Comparison of ENCODE assay signal across 1 cellular context in the genomic region with DNA sequence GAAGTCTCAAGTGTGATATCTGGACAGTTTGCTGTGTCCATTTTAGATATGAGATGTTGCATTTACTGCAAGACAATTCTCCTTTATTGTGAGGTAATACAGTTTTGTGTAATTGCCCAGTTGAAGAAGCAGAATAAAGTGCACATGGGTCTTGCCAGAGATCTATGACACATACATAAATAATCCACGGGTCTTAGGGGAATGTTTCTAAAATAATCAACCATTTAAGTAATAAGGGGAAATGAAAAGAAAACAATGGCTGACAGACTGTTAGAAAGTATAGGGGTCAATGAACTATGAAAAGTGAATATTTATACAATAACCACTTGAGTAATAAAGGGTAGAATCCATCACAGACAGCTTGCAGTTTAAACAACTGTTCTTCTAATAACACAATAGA.
TF ChIP-seq lines count a peak whose summit lies in the region.

No MANE protein-coding gene starts in this region.

TF ChIP-seq in SK-N-SH, 30 proteins besides CTCF, POLR2A, EP300 and RAD21 (continued from another document):
- TF ChIP-seq, protein P1, sequence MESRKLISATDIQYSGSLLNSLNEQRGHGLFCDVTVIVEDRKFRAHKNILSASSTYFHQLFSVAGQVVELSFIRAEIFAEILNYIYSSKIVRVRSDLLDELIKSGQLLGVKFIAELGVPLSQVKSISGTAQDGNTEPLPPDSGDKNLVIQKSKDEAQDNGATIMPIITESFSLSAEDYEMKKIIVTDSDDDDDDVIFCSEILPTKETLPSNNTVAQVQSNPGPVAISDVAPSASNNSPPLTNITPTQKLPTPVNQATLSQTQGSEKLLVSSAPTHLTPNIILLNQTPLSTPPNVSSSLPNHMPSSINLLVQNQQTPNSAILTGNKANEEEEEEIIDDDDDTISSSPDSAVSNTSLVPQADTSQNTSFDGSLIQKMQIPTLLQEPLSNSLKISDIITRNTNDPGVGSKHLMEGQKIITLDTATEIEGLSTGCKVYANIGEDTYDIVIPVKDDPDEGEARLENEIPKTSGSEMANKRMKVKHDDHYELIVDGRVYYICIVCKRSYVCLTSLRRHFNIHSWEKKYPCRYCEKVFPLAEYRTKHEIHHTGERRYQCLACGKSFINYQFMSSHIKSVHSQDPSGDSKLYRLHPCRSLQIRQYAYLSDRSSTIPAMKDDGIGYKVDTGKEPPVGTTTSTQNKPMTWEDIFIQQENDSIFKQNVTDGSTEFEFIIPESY (IDR thresholded peaks at IDR 0.05; ENCODE audit: borderline replicate concordance, low read depth) = no peak
- TF ChIP-seq, protein P2, sequence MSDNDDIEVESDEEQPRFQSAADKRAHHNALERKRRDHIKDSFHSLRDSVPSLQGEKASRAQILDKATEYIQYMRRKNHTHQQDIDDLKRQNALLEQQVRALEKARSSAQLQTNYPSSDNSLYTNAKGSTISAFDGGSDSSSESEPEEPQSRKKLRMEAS (IDR thresholded peaks at IDR 0.05; ENCODE audit: low read depth) = no peak
- TF ChIP-seq TEAD4 (IDR thresholded peaks at IDR 0.05; ENCODE audit: borderline replicate concordance, insufficient read depth) (no peak), GABPA (IDR thresholded peaks at IDR 0.05; ENCODE audit: low read depth) (no peak), PBX3 (IDR thresholded peaks at IDR 0.05) (no peak), SMC3 (IDR thresholded peaks at IDR 0.05; ENCODE audit: low read depth, low read length) (no peak), ELF1 (IDR thresholded peaks at IDR 0.05) (no peak), NRF1 (IDR thresholded peaks at IDR 0.05; ENCODE audit: low read depth, low read length) (no peak), MEF2A (IDR thresholded peaks at IDR 0.05; ENCODE audit: borderline replicate concordance, low read depth) (no peak), FOXJ3 (CRISPR knock-in tag; IDR thresholded peaks at IDR 0.05) (no peak)
TF ChIP-seq in SK-N-SH: peak in this region for 0.
